In genomic region chr17:4897785-4898184, GRCh38 we compare ENCODE assay signal across 1 cellular context.
TF ChIP-seq lines count a peak whose summit lies in the region.

No MANE protein-coding gene starts in this region.

TF ChIP-seq in GM23338, 12 proteins besides CTCF, POLR2A, EP300 and RAD21:
- TF ChIP-seq, protein P1, sequence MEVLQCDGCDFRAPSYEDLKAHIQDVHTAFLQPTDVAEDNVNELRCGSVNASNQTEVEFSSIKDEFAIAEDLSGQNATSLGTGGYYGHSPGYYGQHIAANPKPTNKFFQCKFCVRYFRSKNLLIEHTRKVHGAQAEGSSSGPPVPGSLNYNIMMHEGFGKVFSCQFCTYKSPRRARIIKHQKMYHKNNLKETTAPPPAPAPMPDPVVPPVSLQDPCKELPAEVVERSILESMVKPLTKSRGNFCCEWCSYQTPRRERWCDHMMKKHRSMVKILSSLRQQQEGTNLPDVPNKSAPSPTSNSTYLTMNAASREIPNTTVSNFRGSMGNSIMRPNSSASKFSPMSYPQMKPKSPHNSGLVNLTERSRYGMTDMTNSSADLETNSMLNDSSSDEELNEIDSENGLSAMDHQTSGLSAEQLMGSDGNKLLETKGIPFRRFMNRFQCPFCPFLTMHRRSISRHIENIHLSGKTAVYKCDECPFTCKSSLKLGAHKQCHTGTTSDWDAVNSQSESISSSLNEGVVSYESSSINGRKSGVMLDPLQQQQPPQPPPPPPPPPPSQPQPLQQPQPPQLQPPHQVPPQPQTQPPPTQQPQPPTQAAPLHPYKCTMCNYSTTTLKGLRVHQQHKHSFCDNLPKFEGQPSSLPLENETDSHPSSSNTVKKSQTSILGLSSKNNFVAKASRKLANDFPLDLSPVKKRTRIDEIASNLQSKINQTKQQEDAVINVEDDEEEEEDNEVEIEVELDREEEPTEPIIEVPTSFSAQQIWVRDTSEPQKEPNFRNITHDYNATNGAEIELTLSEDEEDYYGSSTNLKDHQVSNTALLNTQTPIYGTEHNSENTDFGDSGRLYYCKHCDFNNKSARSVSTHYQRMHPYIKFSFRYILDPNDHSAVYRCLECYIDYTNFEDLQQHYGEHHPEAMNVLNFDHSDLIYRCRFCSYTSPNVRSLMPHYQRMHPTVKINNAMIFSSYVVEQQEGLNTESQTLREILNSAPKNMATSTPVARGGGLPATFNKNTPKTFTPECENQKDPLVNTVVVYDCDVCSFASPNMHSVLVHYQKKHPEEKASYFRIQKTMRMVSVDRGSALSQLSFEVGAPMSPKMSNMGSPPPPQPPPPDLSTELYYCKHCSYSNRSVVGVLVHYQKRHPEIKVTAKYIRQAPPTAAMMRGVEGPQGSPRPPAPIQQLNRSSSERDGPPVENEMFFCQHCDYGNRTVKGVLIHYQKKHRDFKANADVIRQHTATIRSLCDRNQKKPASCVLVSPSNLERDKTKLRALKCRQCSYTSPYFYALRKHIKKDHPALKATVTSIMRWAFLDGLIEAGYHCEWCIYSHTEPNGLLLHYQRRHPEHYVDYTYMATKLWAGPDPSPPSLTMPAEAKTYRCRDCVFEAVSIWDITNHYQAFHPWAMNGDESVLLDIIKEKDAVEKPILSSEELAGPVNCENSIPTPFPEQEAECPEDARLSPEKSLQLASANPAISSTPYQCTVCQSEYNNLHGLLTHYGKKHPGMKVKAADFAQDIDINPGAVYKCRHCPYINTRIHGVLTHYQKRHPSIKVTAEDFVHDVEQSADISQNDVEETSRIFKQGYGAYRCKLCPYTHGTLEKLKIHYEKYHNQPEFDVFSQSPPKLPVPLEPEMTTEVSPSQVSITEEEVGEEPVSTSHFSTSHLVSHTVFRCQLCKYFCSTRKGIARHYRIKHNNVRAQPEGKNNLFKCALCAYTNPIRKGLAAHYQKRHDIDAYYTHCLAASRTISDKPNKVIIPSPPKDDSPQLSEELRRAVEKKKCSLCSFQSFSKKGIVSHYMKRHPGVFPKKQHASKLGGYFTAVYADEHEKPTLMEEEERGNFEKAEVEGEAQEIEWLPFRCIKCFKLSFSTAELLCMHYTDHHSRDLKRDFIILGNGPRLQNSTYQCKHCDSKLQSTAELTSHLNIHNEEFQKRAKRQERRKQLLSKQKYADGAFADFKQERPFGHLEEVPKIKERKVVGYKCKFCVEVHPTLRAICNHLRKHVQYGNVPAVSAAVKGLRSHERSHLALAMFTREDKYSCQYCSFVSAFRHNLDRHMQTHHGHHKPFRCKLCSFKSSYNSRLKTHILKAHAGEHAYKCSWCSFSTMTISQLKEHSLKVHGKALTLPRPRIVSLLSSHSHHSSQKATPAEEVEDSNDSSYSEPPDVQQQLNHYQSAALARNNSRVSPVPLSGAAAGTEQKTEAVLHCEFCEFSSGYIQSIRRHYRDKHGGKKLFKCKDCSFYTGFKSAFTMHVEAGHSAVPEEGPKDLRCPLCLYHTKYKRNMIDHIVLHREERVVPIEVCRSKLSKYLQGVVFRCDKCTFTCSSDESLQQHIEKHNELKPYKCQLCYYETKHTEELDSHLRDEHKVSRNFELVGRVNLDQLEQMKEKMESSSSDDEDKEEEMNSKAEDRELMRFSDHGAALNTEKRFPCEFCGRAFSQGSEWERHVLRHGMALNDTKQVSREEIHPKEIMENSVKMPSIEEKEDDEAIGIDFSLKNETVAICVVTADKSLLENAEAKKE (CRISPR knock-in tag; IDR thresholded peaks at IDR 0.05): no peak
- TF ChIP-seq EZH2 (IDR thresholded peaks at IDR 0.05; ENCODE audit: low read depth, unreplicated experiment): no peak
- no peak for TF ChIP-seq CREB1 (CRISPR knock-in tag; IDR thresholded peaks at IDR 0.05; ENCODE audit: low read depth)
- TF ChIP-seq JUNB (IDR thresholded peaks at IDR 0.05; ENCODE audit: unreplicated experiment): no peak
